ENCODE assay signal across 14 cellular contexts in genomic region chr17:71699907-71700306, GRCh38.
DNase-seq lines count a peak whose midpoint lies in the region; ATAC-seq and TF ChIP-seq lines count a peak whose summit lies in the region.
"Had no signal": no experiment of that assay in that cellular context is flagged by ENCODE, and none has a peak within 500 bp of the region (broad histone marks: within the 10 kb centered on the region; RNA-seq: fewer than 3 reads in every experiment).

No MANE protein-coding gene starts in this region.

- BruUV-seq in mammary epithelial cell (replicated peaks; lab: Mats Ljungman, UMichigan): no TSS peak
- no TSS peak for BruUV-seq in IMR-90 (replicated peaks; lab: Mats Ljungman, UMichigan)

- H3K4me3 ChIP-seq in mammary epithelial cell (replicated peaks in 1 of 3; ENCODE audit: insufficient read depth in 1 of 3, low read depth in 2 of 3, low read length in 3 of 3): no peak overlapping the region
- H3K4me3 ChIP-seq in breast epithelium: no peak overlapping the region
- H3K4me3 ChIP-seq in IMR-90 (ENCODE audit: insufficient read depth, low read depth, low read length): no peak overlapping the region
- no peak overlapping the region for H3K4me3 ChIP-seq in hepatocyte
- H3K4me3 ChIP-seq: BLaER1 treated with 17β-estradiol and CSF1 and Interleukin-3, amounts not matched to agents 10 nM and 100 nM; GM23338 had no signal

- no peak for TF ChIP-seq RAD21 in IMR-90 (IDR thresholded peaks at IDR 0.05; ENCODE audit: low read length)

- dilution Hi-C loops in mammary epithelial cell (cut with HindIII; ENCODE audit: low sequenced_read_pairs): no loop called here
- dilution Hi-C loops in IMR-90 (cut with HindIII; ENCODE audit: low sequenced_read_pairs, unreplicated experiment): no loop called here

- no peak overlapping the region for H3K14ac ChIP-seq in IMR-90 (replicated peaks; ENCODE audit: low read depth, low read length)

- no peaks in the 10 kb centered on the region for H3K9me2 ChIP-seq in hepatocyte (replicated peaks; ENCODE audit: insufficient read depth)

- H2BK120ac ChIP-seq in IMR-90 (ENCODE audit: low read depth, low read length): no peak overlapping the region

- intact Hi-C loops in mammary epithelial cell (cut with micrococcal nuclease) (no loop called here), breast epithelium (cut with DNase I; ENCODE audit: low total_unique reads) (no loop called here), IMR-90 (cut with micrococcal nuclease) (no loop called here)

- H3K36me3 ChIP-seq in mammary epithelial cell (ENCODE audit: insufficient read depth, low read length): no peaks in the 10 kb centered on the region
- no peaks in the 10 kb centered on the region for H3K36me3 ChIP-seq in breast epithelium
- H3K36me3 ChIP-seq in IMR-90 (ENCODE audit: control insufficient read depth, insufficient read depth, low read length): no peaks in the 10 kb centered on the region
- H3K36me3 ChIP-seq in hepatocyte (replicated peaks; ENCODE audit: insufficient read depth, low read depth): no peaks in the 10 kb centered on the region
- H3K36me3 ChIP-seq: BLaER1 treated with 17β-estradiol and CSF1 and Interleukin-3, amounts not matched to agents 10 nM and 100 nM had no signal

- CTCF ChIA-PET in mammary epithelial cell (lab: Charles Lee; ENCODE audit: low non-redundant PET) (no interaction called here), IMR-90 (lab: Yijun Ruan, JAX) (no interaction called here)

- H2BK5ac ChIP-seq in IMR-90 (ENCODE audit: low read depth, low read length, poor library complexity, severe bottlenecking): no peak overlapping the region

- H3K4ac ChIP-seq in IMR-90 (ENCODE audit: low read depth, low read length): no peak overlapping the region

- H2BK15ac ChIP-seq in IMR-90 (ENCODE audit: low read depth, low read length): no peak overlapping the region

- H3K56ac ChIP-seq in IMR-90 (ENCODE audit: extremely low read depth, insufficient read depth, low read length): no peak overlapping the region

- no peak overlapping the region for H3K23ac ChIP-seq in IMR-90 (ENCODE audit: low read depth, low read length)

- H2AFZ ChIP-seq in mammary epithelial cell (ENCODE audit: low read depth, low read length): peak overlapping the region; percentile 44
- H2AFZ ChIP-seq in IMR-90 (replicated peaks; ENCODE audit: low read length, poor library complexity): no peak overlapping the region
- no peak overlapping the region for H2AFZ ChIP-seq in hepatocyte
- H2AFZ ChIP-seq: GM23338 had no signal

- H3K9ac ChIP-seq in mammary epithelial cell (ENCODE audit: insufficient read depth, low read length): no peak overlapping the region
- no peak overlapping the region for H3K9ac ChIP-seq in IMR-90 (ENCODE audit: low read depth, low read length)
- H3K9ac ChIP-seq: BLaER1 treated with 17β-estradiol and CSF1 and Interleukin-3, amounts not matched to agents 10 nM and 100 nM had no signal

- no peak overlapping the region for H4K91ac ChIP-seq in IMR-90 (ENCODE audit: insufficient read depth, low read depth, low read length)

- TF ChIP-seq CTCF in mammary epithelial cell (conservative IDR thresholded peaks at IDR 0.05 in 1 of 2, IDR thresholded peaks at IDR 0.05 in 1 of 2; ENCODE audit: extremely low read depth in 1 of 2, insufficient read depth in 1 of 2, low read depth in 1 of 2, low read length in 2 of 2) (no peak), breast epithelium (IDR thresholded peaks at IDR 0.05) (no peak), IMR-90 (conservative IDR thresholded peaks at IDR 0.05; ENCODE audit: low read depth, low read length) (no peak), hepatocyte (IDR thresholded peaks at IDR 0.05; ENCODE audit: poor library complexity) (no peak)

- H3K27me3 ChIP-seq in mammary epithelial cell (ENCODE audit: insufficient read depth, low read length) (no peaks in the 10 kb centered on the region), breast epithelium (no peaks in the 10 kb centered on the region), IMR-90 (ENCODE audit: control insufficient read depth, insufficient read depth, low read length) (no peaks in the 10 kb centered on the region), hepatocyte (no peaks in the 10 kb centered on the region)
- H3K27me3 ChIP-seq: BLaER1 treated with 17β-estradiol and CSF1 and Interleukin-3, amounts not matched to agents 10 nM and 100 nM had no signal

- H3K4me2 ChIP-seq in mammary epithelial cell (ENCODE audit: insufficient read depth, low read depth, low read length) (no peak overlapping the region), IMR-90 (ENCODE audit: low read depth, low read length) (no peak overlapping the region), hepatocyte (no peak overlapping the region)
- H3K4me2 ChIP-seq: BLaER1 treated with 17β-estradiol and CSF1 and Interleukin-3, amounts not matched to agents 10 nM and 100 nM; GM23338 had no signal

- TF ChIP-seq POLR2A in breast epithelium (IDR thresholded peaks at IDR 0.05): no peak
- no peak for TF ChIP-seq POLR2A in IMR-90 (IDR thresholded peaks at IDR 0.05; ENCODE audit: low read depth, low read length)

- in situ Hi-C loops in mammary epithelial cell (cut with MboI; ENCODE audit: low sequenced_read_pairs in 2 of 2): no loop called here
- in situ Hi-C loops in IMR-90 (cut with MboI; ENCODE audit: low sequenced_read_pairs): no loop called here

- DNase-seq in mammary epithelial cell (no peak), breast epithelium (ENCODE audit: low spot score in 2 of 2) (no peak), IMR-90 (no peak), hepatocyte (ENCODE audit: low spot score) (no peak), NCI-H2029 treated with DMSO at 0.1 percent for 48 hours (lab: John Stamatoyannopoulos, UW) (no peak)
- DNase-seq: AML-193; CD4-positive, CD25-positive, alpha-beta regulatory T cell; DMS153; DMS79 treated with DMSO at 0.1 percent for 48 hours; EL; H7 had no signal

- H4K20me1 ChIP-seq in mammary epithelial cell (ENCODE audit: insufficient read depth, low read length): no peaks in the 10 kb centered on the region
- H4K20me1 ChIP-seq in IMR-90 (ENCODE audit: insufficient read depth, low read length): no peaks in the 10 kb centered on the region
- no peaks in the 10 kb centered on the region for H4K20me1 ChIP-seq in hepatocyte (ENCODE audit: insufficient read depth, poor library complexity, severe bottlenecking)
- H4K20me1 ChIP-seq: BLaER1 treated with 17β-estradiol and CSF1 and Interleukin-3, amounts not matched to agents 10 nM and 100 nM had no signal

- ATAC-seq in IMR-90 (ENCODE audit: low read depth) (no peak), HG03342 (IDR thresholded peaks at IDR 0.05; ENCODE audit: unreplicated experiment) (no peak)
- ATAC-seq: GM23338 had no signal

- H3K79me2 ChIP-seq in mammary epithelial cell (ENCODE audit: insufficient read depth, low read length) (no peaks in the 10 kb centered on the region), hepatocyte (no peaks in the 10 kb centered on the region)

- no peak overlapping the region for H2AK5ac ChIP-seq in IMR-90 (ENCODE audit: low read depth, low read length)

- no peaks in the 10 kb centered on the region for H3K9me3 ChIP-seq in mammary epithelial cell (replicated peaks; ENCODE audit: insufficient read depth, low read length)
- H3K9me3 ChIP-seq in breast epithelium: no peaks in the 10 kb centered on the region
- H3K9me3 ChIP-seq in IMR-90 (ENCODE audit: control insufficient read depth, insufficient read depth, low read length): no peaks in the 10 kb centered on the region
- no peaks in the 10 kb centered on the region for H3K9me3 ChIP-seq in hepatocyte (ENCODE audit: low read depth)
- H3K9me3 ChIP-seq: BLaER1 treated with 17β-estradiol and CSF1 and Interleukin-3, amounts not matched to agents 10 nM and 100 nM had no signal

- no peaks in the 10 kb centered on the region for H3K4me1 ChIP-seq in mammary epithelial cell (ENCODE audit: insufficient read depth, low read length)
- no peaks in the 10 kb centered on the region for H3K4me1 ChIP-seq in breast epithelium
- H3K4me1 ChIP-seq in IMR-90 (ENCODE audit: control insufficient read depth, insufficient read depth, low read length): no peaks in the 10 kb centered on the region
- no peaks in the 10 kb centered on the region for H3K4me1 ChIP-seq in hepatocyte (ENCODE audit: insufficient read depth)

- H2AK9ac ChIP-seq in IMR-90 (replicated peaks; ENCODE audit: low read depth, low read length, poor library complexity): no peak overlapping the region

- no peaks in the 10 kb centered on the region; the same call in 1 of the 2 replicates for H3K9me1 ChIP-seq in IMR-90 (ENCODE audit: insufficient read depth, low read length)

- POLR2A ChIA-PET in IMR-90 (lab: Charles Lee; ENCODE audit: unreplicated experiment): no interaction called here

- no peaks in the 10 kb centered on the region for H3K79me1 ChIP-seq in IMR-90 (ENCODE audit: low read depth in 1 of 2, low read length in 2 of 2)

- no peak overlapping the region for H3K27ac ChIP-seq in mammary epithelial cell (ENCODE audit: insufficient read depth, low read depth, low read length)
- no peak overlapping the region for H3K27ac ChIP-seq in breast epithelium
- H3K27ac ChIP-seq in IMR-90 (ENCODE audit: insufficient read depth, low read length): no peak overlapping the region
- peak overlapping the region; percentile 12 for H3K27ac ChIP-seq in hepatocyte
- H3K27ac ChIP-seq: BLaER1 treated with 17β-estradiol and CSF1 and Interleukin-3, amounts not matched to agents 10 nM and 100 nM had no signal

- no peak overlapping the region for H2BK20ac ChIP-seq in IMR-90 (ENCODE audit: low read depth, low read length)

- H3K18ac ChIP-seq in IMR-90 (ENCODE audit: low read depth, low read length): no peak overlapping the region

- no peak overlapping the region for H4K5ac ChIP-seq in IMR-90 (ENCODE audit: low read depth, low read length)

- no peak overlapping the region for H4K8ac ChIP-seq in IMR-90 (ENCODE audit: low read depth in 2 of 2, low read length in 2 of 2)

TF ChIP-seq in IMR-90, 13 proteins besides CTCF, POLR2A, EP300 and RAD21:
- peak; percentile 11; the same call in 1 of the 2 replicates for TF ChIP-seq CEBPB (IDR thresholded peaks at IDR 0.05; ENCODE audit: low read depth, low read length)
- TF ChIP-seq CHD1 (IDR thresholded peaks at IDR 0.05; ENCODE audit: low read depth, low read length): no peak
